In genomic region chr2:34570266-34570872, GRCh38 we compare ENCODE assay signal across 9 cellular contexts.
A peak's percentile ranks its signal among the peaks of the same experiment; 100 is the strongest.
DNase-seq lines count a peak whose midpoint lies in the region; ATAC-seq and TF ChIP-seq lines count a peak whose summit lies in the region.
"Had no signal": no experiment of that assay in that cellular context is flagged by ENCODE, and none has a peak within 500 bp of the region (broad histone marks: within the 10 kb centered on the region; RNA-seq: fewer than 3 reads in every experiment).

No MANE protein-coding gene starts in this region.

- H3K79me2 ChIP-seq in KMS-11 (ENCODE audit: insufficient read depth, low read depth), result no peaks in the 10 kb centered on the region

- peaks cover 5% of the 10 kb centered on the region for H3K9me3 Mint-ChIP-seq in neural crest cell
- H3K9me3 Mint-ChIP-seq: T-helper 1 cell treated with Interleukin-12 subunit alpha and Interleukin-12 subunit beta and Interleukin-4 antibody, amounts not matched to agents 30 μg/mL and 1 μg/mL, for 36 hours had no signal

- H4K20me1 ChIP-seq in KMS-11 (ENCODE audit: insufficient read depth), result no peaks in the 10 kb centered on the region

- TF ChIP-seq CTCF in GM10248 (IDR thresholded peaks at IDR 0.05; ENCODE audit: control extremely low read depth, extremely low read depth, low read depth, missing control alignments), result peak; percentile 38
- TF ChIP-seq CTCF in KMS-11 (conservative IDR thresholded peaks at IDR 0.05; ENCODE audit: low read depth, low read length), result peak; percentile 45
- TF ChIP-seq CTCF in body of pancreas (IDR thresholded peaks at IDR 0.05), result peak; percentile 23 to 90 (median 81)
- peak; percentile 57 for TF ChIP-seq CTCF in neural crest cell (conservative IDR thresholded peaks at IDR 0.05)

- H3K9ac ChIP-seq in KMS-11, result no peak overlapping the region

- POLR2A ChIA-PET in GM10248 (lab: Yijun Ruan, JAX), result no interaction called here

- H3K4me2 ChIP-seq in KMS-11, result no peak overlapping the region

- H3K27ac ChIP-seq in KMS-11, result no peak overlapping the region
- no peak overlapping the region for H3K27ac ChIP-seq in body of pancreas

- DNase-seq in GM10248 (ENCODE audit: extremely low spot score) (no peak), body of pancreas (peak; percentile 59 to 74 (median 67)), neural crest cell (ENCODE audit: low read depth, low spot score) (peak; percentile 2), NCI-H748 treated with DMSO at 0.1 percent for 48 hours (lab: John Stamatoyannopoulos, UW) (no peak)
- DNase-seq in stimulated activated CD4-positive, alpha-beta T cell treated with anti-CD3 and anti-CD28 coated beads, Interleukin-2, amount 100 ng/mL, for 48 hours, result no peak

- no peak overlapping the region for H3K4me3 Mint-ChIP-seq in neural crest cell
- H3K4me3 Mint-ChIP-seq: T-helper 1 cell treated with Interleukin-12 subunit alpha and Interleukin-12 subunit beta and Interleukin-4 antibody, amounts not matched to agents 30 μg/mL and 1 μg/mL, for 36 hours had no signal

- CTCF ChIA-PET in GM10248 (lab: Yijun Ruan, JAX), result interaction anchor here (1.2 kb wide), 1 partner anchor 470 kb away, joined by 3 read pairs; no protein-coding TSS in a partner anchor

- H3K36me3 ChIP-seq in KMS-11 (ENCODE audit: insufficient read depth) (no peaks in the 10 kb centered on the region), body of pancreas (replicated peaks in 1 of 2; ENCODE audit: insufficient read depth in 1 of 2, low read depth in 2 of 2) (no peaks in the 10 kb centered on the region)

- WGBS in body of pancreas, 2 donors, result 60% methylated on average over 6 to 7 of the region's 7 CpGs

- H3K4me3 ChIP-seq in KMS-11 (IDR thresholded peaks at IDR 0.05; ENCODE audit: insufficient read depth, low read depth, low read length) (no peak overlapping the region), body of pancreas (no peak overlapping the region)

- H2AFZ ChIP-seq in KMS-11 (ENCODE audit: low read depth), result no peak overlapping the region

- H3K4me1 Mint-ChIP-seq in neural crest cell, result no peaks in the 10 kb centered on the region

- H3K36me3 Mint-ChIP-seq in neural crest cell (ENCODE audit: low read depth), result no peaks in the 10 kb centered on the region

- ATAC-seq in body of pancreas (peak; percentile 95), HG02970 (IDR thresholded peaks at IDR 0.05; ENCODE audit: low FRiP score, unreplicated experiment) (no peak), GM19395 (IDR thresholded peaks at IDR 0.05; ENCODE audit: unreplicated experiment) (no peak)

- no peaks in the 10 kb centered on the region for H3K27me3 Mint-ChIP-seq in neural crest cell (ENCODE audit: low read depth)

- H3K9me3 ChIP-seq in body of pancreas, result no peaks in the 10 kb centered on the region

- no peaks in the 10 kb centered on the region for H3K27me3 ChIP-seq in KMS-11 (ENCODE audit: insufficient read depth, low read depth)
- H3K27me3 ChIP-seq in body of pancreas, result no peaks in the 10 kb centered on the region

- intact Hi-C loops in body of pancreas (cut with DNase I), result loop anchor here (5.0 kb wide), 1 partner anchor 473 kb away; no protein-coding TSS in a partner anchor

- TF ChIP-seq POLR2A in body of pancreas (IDR thresholded peaks at IDR 0.05), result no peak

- H3K27ac Mint-ChIP-seq in neural crest cell (ENCODE audit: unreplicated experiment), result no peak overlapping the region
- H3K27ac Mint-ChIP-seq: T-helper 1 cell treated with Interleukin-12 subunit alpha and Interleukin-12 subunit beta and Interleukin-4 antibody, amounts not matched to agents 30 μg/mL and 1 μg/mL, for 36 hours had no signal

- H3K4me1 ChIP-seq in KMS-11 (ENCODE audit: low read depth, poor library complexity, severe bottlenecking) (no peaks in the 10 kb centered on the region), body of pancreas (no peaks in the 10 kb centered on the region)

Comparison
In these comparisons a context has a peak if more than half of its experiments do, and no peak if none do; other contexts are left out.
1. DNase-seq: peak in body of pancreas (4 of 4) and neural crest cell (single experiment); none in GM10248 (single experiment), NCI-H748 treated with DMSO at 0.1 percent for 48 hours (single experiment) and stimulated activated CD4-positive, alpha-beta T cell treated with anti-CD3 and anti-CD28 coated beads, Interleukin-2, amount 100 ng/mL, for 48 hours (0 of 2).
2. Peak in every context shown above with its lines, with median percentiles within 50 percentile points of each other: CTCF ChIP-seq.